ENCODE assay signal across 1 cellular context in the genomic region with DNA sequence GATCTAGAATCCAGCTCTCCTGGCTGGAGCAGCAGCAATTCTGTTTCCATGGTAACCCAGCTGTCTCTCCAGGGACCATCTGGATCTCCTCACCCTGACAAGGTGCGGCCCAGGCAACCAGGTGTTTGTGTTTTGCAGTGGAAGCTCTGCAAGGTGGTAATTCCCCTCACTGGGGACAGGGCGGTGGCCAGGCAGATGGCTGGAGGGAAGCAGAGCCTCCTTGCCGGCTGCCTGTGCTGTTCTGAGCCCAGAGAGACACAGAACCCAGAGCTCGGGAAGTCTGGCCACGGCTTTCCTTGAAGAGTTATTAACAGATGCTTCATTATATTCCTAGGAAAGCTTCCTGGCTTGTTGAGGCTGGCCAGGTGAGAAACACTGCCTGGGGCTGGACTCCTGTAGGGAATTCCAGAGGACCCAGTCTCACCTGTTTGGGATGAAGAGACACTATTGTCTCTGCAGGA.
TF ChIP-seq lines count a peak whose summit lies in the region.

No MANE protein-coding gene starts in this region.

TF ChIP-seq in IMR-90, 13 proteins besides CTCF, POLR2A, EP300 and RAD21 (continued from another document):
- TF ChIP-seq, protein P1, sequence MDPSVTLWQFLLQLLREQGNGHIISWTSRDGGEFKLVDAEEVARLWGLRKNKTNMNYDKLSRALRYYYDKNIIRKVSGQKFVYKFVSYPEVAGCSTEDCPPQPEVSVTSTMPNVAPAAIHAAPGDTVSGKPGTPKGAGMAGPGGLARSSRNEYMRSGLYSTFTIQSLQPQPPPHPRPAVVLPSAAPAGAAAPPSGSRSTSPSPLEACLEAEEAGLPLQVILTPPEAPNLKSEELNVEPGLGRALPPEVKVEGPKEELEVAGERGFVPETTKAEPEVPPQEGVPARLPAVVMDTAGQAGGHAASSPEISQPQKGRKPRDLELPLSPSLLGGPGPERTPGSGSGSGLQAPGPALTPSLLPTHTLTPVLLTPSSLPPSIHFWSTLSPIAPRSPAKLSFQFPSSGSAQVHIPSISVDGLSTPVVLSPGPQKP (IDR thresholded peaks at IDR 0.05; ENCODE audit: borderline replicate concordance, low read depth, low read length): no peak
- TF ChIP-seq MXI1 (IDR thresholded peaks at IDR 0.05; ENCODE audit: borderline replicate concordance, low read depth, low read length): no peak
